Comparison of ENCODE assay signal across 8 cellular contexts in the genomic region with DNA sequence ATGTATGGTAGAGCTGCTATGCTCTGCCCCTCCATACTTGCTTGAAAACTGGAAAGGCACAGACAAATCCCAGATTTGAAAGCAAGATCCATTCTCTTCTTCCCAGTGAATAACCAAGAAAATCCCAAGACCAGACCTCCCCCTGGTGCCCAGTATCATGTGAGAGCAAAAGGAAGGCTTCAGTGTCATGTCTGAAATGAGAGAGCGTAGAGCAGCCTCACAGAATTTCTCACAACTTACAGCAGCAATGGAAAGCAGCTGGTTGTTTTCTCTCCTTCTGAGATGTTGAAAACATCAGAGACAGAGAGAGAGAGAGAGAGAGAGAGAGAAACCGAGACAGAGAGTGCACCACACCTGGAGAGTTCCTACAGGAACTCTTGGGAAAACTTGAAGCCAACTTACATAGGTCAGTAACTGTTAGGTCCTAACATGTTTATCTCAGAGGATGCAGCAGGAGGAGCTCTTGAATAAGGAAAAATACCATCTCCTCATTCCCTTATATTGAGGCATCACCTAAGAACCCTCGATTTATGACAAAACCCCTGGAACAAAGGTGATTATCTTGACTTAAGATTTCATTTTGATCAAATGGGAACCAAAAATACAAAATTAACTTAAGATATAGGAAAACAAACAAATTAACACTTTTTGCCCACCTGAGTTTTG.
A peak's percentile ranks its signal among the peaks of the same experiment; 100 is the strongest.
DNase-seq lines count a peak whose midpoint lies in the region; ATAC-seq and TF ChIP-seq lines count a peak whose summit lies in the region.

No MANE protein-coding gene starts in this region.

- intact Hi-C loops in left cardiac atrium (cut with DNase I), result no loop called here

- H3K27me3 ChIP-seq in RWPE2 (ENCODE audit: insufficient read depth, poor library complexity, severe bottlenecking) (peaks cover 2% of the 10 kb centered on the region), thoracic aorta (replicated peaks; ENCODE audit: insufficient read depth) (no peaks in the 10 kb centered on the region)

- peak; percentile 79; the same call in 2 of the 3 replicates for ATAC-seq in RWPE2 (ENCODE audit: low read depth)
- peak; percentile 56 to 76 for ATAC-seq in left cardiac atrium
- ATAC-seq in thoracic aorta (ENCODE audit: insufficient number of reproducible peaks, low FRiP score, low read depth), result no peak
- ATAC-seq in HG03342 (IDR thresholded peaks at IDR 0.05; ENCODE audit: unreplicated experiment), result no peak
- ATAC-seq in stimulated activated naive CD8-positive, alpha-beta T cell treated with anti-CD3 and anti-CD28 coated beads, Interleukin-15, Interleukin-2, amounts not matched to agents 100 U/mL and 50 U/mL, for 24 hours, result no peak

- peak; percentile 70 for TF ChIP-seq CTCF in RWPE2 (IDR thresholded peaks at IDR 0.05; ENCODE audit: poor library complexity, severe bottlenecking)
- TF ChIP-seq CTCF in thoracic aorta (IDR thresholded peaks at IDR 0.05), result peak; percentile 26

- DNase-seq in SKM-1 (lab: John Stamatoyannopoulos, UW; ENCODE audit: unreplicated experiment) (peak; percentile 7), SKM-1 treated with dmso at 0.1 percent for 144 hours (lab: John Stamatoyannopoulos, UW; ENCODE audit: unreplicated experiment) (no peak), RWPE2 (ENCODE audit: low spot score) (no peak), left cardiac atrium (no peak), thoracic aorta (ENCODE audit: low spot score) (no peak)
- no peak for DNase-seq in stimulated activated CD4-positive, alpha-beta T cell treated with anti-CD3 and anti-CD28 coated beads, Interleukin-4, amount 100 ng/mL, for 24 hours
- no peak for DNase-seq in stimulated activated naive CD8-positive, alpha-beta T cell treated with anti-CD3 and anti-CD28 coated beads, Interleukin-15, Interleukin-2, amounts not matched to agents 100 U/mL and 50 U/mL, for 24 hours

- H3K9me3 ChIP-seq in RWPE2 (ENCODE audit: severe bottlenecking) (no peaks in the 10 kb centered on the region), thoracic aorta (no peaks in the 10 kb centered on the region)

- H3K4me3 ChIP-seq in RWPE2 (ENCODE audit: severe bottlenecking) (no peak overlapping the region), thoracic aorta (no peak overlapping the region)

- H3K36me3 ChIP-seq in RWPE2 (ENCODE audit: low read depth) (no peaks in the 10 kb centered on the region), thoracic aorta (no peaks in the 10 kb centered on the region)

- H3K27ac ChIP-seq in RWPE2 (ENCODE audit: poor library complexity, severe bottlenecking), result no peak overlapping the region
- no peak overlapping the region for H3K27ac ChIP-seq in thoracic aorta

- H3K4me1 ChIP-seq in RWPE2 (ENCODE audit: insufficient read depth, poor library complexity, severe bottlenecking) (no peaks in the 10 kb centered on the region), thoracic aorta (ENCODE audit: control insufficient read depth in 1 of 2, low read depth in 2 of 2) (no peaks in the 10 kb centered on the region)

Comparison
In these comparisons a context has a peak if more than half of its experiments do, and no peak if none do; other contexts are left out.
1. ATAC-seq: peak in RWPE2 (single experiment) and left cardiac atrium (2 of 2); none in thoracic aorta (single experiment), HG03342 (single experiment) and stimulated activated naive CD8-positive, alpha-beta T cell treated with anti-CD3 and anti-CD28 coated beads, Interleukin-15, Interleukin-2, amounts not matched to agents 100 U/mL and 50 U/mL, for 24 hours (single experiment).